In the genomic region with DNA sequence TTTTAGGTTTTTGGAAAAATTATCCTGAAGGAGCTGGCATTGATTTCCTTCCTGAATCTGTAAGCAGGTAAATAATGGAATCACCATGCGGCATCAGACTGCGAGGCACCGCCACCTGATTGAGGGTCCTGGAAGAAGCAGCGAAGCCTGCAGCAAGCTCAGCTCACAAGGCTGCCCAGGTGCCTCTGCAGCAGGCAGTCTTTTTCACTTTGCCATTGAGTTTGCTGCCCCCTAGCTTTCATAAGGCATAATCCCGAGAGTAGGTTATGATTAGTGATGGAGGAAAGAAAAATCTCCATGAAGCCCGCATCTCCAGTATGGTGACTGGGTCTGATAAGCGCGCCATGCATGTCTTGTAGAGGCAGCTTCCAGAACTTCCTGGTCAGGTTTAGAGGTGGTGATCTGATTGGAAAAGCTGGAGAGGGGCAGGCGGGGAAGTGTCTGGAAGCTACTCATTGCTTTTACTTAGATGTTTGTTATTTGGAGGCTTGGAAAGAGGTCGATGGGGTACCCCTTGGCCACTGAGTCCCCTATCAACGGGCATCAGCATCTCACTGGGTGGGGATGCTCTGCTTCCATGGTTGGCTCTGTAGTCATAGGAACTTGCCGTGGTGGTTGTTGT, we compare ENCODE assay signal across 9 cellular contexts. TPM values are rescaled to one million over a fixed set of nuclear protein-coding genes. Genes with fewer than 3 reads are reported as not detected.
DNase-seq lines count a peak whose midpoint lies in the region; ATAC-seq, FAIRE-seq and TF ChIP-seq lines count a peak whose summit lies in the region.
"Had no signal": no experiment of that assay in that cellular context is flagged by ENCODE, and none has a peak within 500 bp of the region (broad histone marks: within the 10 kb centered on the region; RNA-seq: fewer than 3 reads in every experiment).

No MANE protein-coding gene starts in this region.

- H3K4me3 ChIP-seq in gastroesophageal sphincter (no peak overlapping the region), pancreas (no peak overlapping the region), lower leg skin (ENCODE audit: low read depth, poor library complexity, severe bottlenecking) (no peak overlapping the region)
- H3K4me3 ChIP-seq: BLaER1 had no signal

- ATAC-seq in gastroesophageal sphincter = no peak
- peak; percentile 60 to 93 (median 91) for ATAC-seq in pancreas

- peaks cover 3% of the 10 kb centered on the region for H3K27me3 ChIP-seq in gastroesophageal sphincter
- H3K27me3 ChIP-seq in pancreas = no peaks in the 10 kb centered on the region
- H3K27me3 ChIP-seq: BLaER1 had no signal

- FAIRE-seq in pancreas (lab: Jason Lieb, UNC) = no peak

- DNase-seq in NCI-H2029 (lab: John Stamatoyannopoulos, UW) (peak; percentile 26), NCI-H2029 treated with DMSO at 0.1 percent for 48 hours (lab: John Stamatoyannopoulos, UW) (no peak), HEK293T (ENCODE audit: extremely low spot score) (peak; percentile 79), NCI-H345 treated with DMSO at 0.1 percent for 48 hours (lab: John Stamatoyannopoulos, UW; ENCODE audit: unreplicated experiment) (peak; percentile 65), pancreas (peak in 4 of 6 donors; percentile 34 to 53 (median 36)), lower leg skin (ENCODE audit: low spot score in 2 of 2) (no peak)
- DNase-seq in activated CD8-positive, alpha-beta memory T cell treated with anti-CD3 and anti-CD28 coated beads, Interleukin-2, amount 50 U/mL, for 4 hours = peak; percentile 25

- peak; percentile 33 to 74 (median 58) for TF ChIP-seq CTCF in gastroesophageal sphincter (IDR thresholded peaks at IDR 0.05)
- peak; percentile 33 to 61 (median 52) for TF ChIP-seq CTCF in pancreas (IDR thresholded peaks at IDR 0.05)
- peak in 1 of 3 donors; percentile 22 for TF ChIP-seq CTCF in lower leg skin (IDR thresholded peaks at IDR 0.05)

- no peaks in the 10 kb centered on the region for H3K4me1 ChIP-seq in gastroesophageal sphincter
- H3K4me1 ChIP-seq in pancreas = peaks cover 0 to 3% (median 0%) of the 10 kb centered on the region in 3 donors
- H3K4me1 ChIP-seq: BLaER1 had no signal

- no peak for TF ChIP-seq POLR2A in gastroesophageal sphincter (IDR thresholded peaks at IDR 0.05)
- no peak for TF ChIP-seq POLR2A in lower leg skin (IDR thresholded peaks at IDR 0.05)

- H3K36me3 ChIP-seq in gastroesophageal sphincter (no peaks in the 10 kb centered on the region), pancreas (no peaks in the 10 kb centered on the region)
- H3K36me3 ChIP-seq: BLaER1 had no signal

- intact Hi-C loops in pancreas (cut with DNase I) = loop anchor here in 1 of 3 donors (5.0 kb wide), 1 partner anchor 313 kb away; no protein-coding TSS in a partner anchor
- intact Hi-C loops in lower leg skin (cut with DNase I; ENCODE audit: low total_unique reads) = loop anchor here (10.0 kb wide), 1 partner anchor 311 kb away; no protein-coding TSS in a partner anchor

- POLR2A ChIA-PET in HEK293T (lab: Yijun Ruan, JAX) = no interaction called here

- H3K27ac ChIP-seq in gastroesophageal sphincter = no peak overlapping the region
- H3K27ac ChIP-seq in pancreas = no peak overlapping the region
- H3K27ac ChIP-seq: BLaER1 had no signal

- WGBS in gastroesophageal sphincter (ENCODE audit: low coverage in 1 of 2), 2 donors = 0 to 57% methylated on average over 1 to 9 of the region's 12 CpGs
- WGBS in pancreas, 2 donors = 36 to 42% methylated on average over 12 of the region's 12 CpGs
- 52 to 54% methylated on average over 12 of the region's 12 CpGs for WGBS in lower leg skin, 2 donors

- no peak for TF ChIP-seq EP300 in gastroesophageal sphincter (IDR thresholded peaks at IDR 0.05)

- CTCF ChIA-PET in HEK293T (lab: Yijun Ruan, JAX) = interaction anchor here (0.5 to 2.6 kb wide), 29 partner anchors 9 to 1229 kb away, joined by 3 to 18 read pairs (median 4); a partner anchor contains a TSS

- no peaks in the 10 kb centered on the region for H3K9me3 ChIP-seq in gastroesophageal sphincter
- H3K9me3 ChIP-seq in pancreas = no peaks in the 10 kb centered on the region
- H3K9me3 ChIP-seq: BLaER1 had no signal

TF ChIP-seq in HEK293T, 16 proteins besides CTCF, POLR2A, EP300 and RAD21:
- TF ChIP-seq SP1 (IDR thresholded peaks at IDR 0.05) (no peak), CTBP1 (IDR thresholded peaks at IDR 0.05; ENCODE audit: borderline replicate concordance) (no peak), TARDBP (IDR thresholded peaks at IDR 0.05) (no peak), ZNF384 (IDR thresholded peaks at IDR 0.05) (no peak), FOXM1 (IDR thresholded peaks at IDR 0.05; ENCODE audit: borderline replicate concordance) (no peak), FOXK2 (IDR thresholded peaks at IDR 0.05) (no peak), L3MBTL2 (conservative IDR thresholded peaks at IDR 0.05) (peak; percentile 38)
- TF ChIP-seq, protein P1, sequence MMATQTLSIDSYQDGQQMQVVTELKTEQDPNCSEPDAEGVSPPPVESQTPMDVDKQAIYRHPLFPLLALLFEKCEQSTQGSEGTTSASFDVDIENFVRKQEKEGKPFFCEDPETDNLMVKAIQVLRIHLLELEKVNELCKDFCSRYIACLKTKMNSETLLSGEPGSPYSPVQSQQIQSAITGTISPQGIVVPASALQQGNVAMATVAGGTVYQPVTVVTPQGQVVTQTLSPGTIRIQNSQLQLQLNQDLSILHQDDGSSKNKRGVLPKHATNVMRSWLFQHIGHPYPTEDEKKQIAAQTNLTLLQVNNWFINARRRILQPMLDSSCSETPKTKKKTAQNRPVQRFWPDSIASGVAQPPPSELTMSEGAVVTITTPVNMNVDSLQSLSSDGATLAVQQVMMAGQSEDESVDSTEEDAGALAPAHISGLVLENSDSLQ (IDR thresholded peaks at IDR 0.05) = no peak

RNA-seq across cellular contexts. Expression of a gene that starts 26.7 kb away (rescaled TPM):
- total RNA-seq in gastroesophageal sphincter (not detected), pancreas (under 1 TPM; 0.09 to 0.75 (median 0.26) TPM), lower leg skin (1 to 10 TPM in 2 of 4 donors, under 1 TPM in 2; 0.42 to 3.1 (median 0.99) TPM)
- polyA plus RNA-seq in pancreas = under 1 TPM in 1 of 2 donors, not detected in 1; 0.12 TPM

Comparison
In these comparisons a context has a peak if more than half of its experiments do, and no peak if none do; other contexts are left out.
1. DNase-seq: peak in NCI-H2029 (single experiment), HEK293T (single experiment), NCI-H345 treated with DMSO at 0.1 percent for 48 hours (single experiment), activated CD8-positive, alpha-beta memory T cell treated with anti-CD3 and anti-CD28 coated beads, Interleukin-2, amount 50 U/mL, for 4 hours (single experiment) and pancreas (4 of 6); none in NCI-H2029 treated with DMSO at 0.1 percent for 48 hours (single experiment) and lower leg skin (0 of 2).